In genomic region chr7:54960517-54960916, GRCh38 we compare ENCODE assay signal across 2 cellular contexts.
TF ChIP-seq lines count a peak whose summit lies in the region.

No MANE protein-coding gene starts in this region.

TF ChIP-seq in IMR-90, 13 proteins besides CTCF, POLR2A, EP300 and RAD21:
- TF ChIP-seq SMC3 (IDR thresholded peaks at IDR 0.05; ENCODE audit: low read depth, low read length) (no peak), ELK1 (IDR thresholded peaks at IDR 0.05; ENCODE audit: borderline replicate concordance, low read depth, low read length) (no peak), MAFK (IDR thresholded peaks at IDR 0.05; ENCODE audit: low read depth, low read length) (peak; percentile 85), RFX5 (IDR thresholded peaks at IDR 0.05; ENCODE audit: low read depth, low read length) (no peak), MXI1 (IDR thresholded peaks at IDR 0.05; ENCODE audit: borderline replicate concordance, low read depth, low read length) (no peak), RCOR1 (IDR thresholded peaks at IDR 0.05; ENCODE audit: insufficient replicate concordance, low read length) (no peak)

TF ChIP-seq in K562, 482 proteins besides CTCF, POLR2A, EP300 and RAD21:
- TF ChIP-seq NR2F6 (CRISPR knock-in tag; IDR thresholded peaks at IDR 0.05): no peak
- TF ChIP-seq HMG20B (CRISPR knock-in tag; IDR thresholded peaks at IDR 0.05): no peak
- no peak for TF ChIP-seq DEAF1 (CRISPR knock-in tag; IDR thresholded peaks at IDR 0.05)
- no peak for TF ChIP-seq ARID1B (IDR thresholded peaks at IDR 0.05)
- no peak for TF ChIP-seq CHD4 (IDR thresholded peaks at IDR 0.05; ENCODE audit: insufficient read depth, insufficient replicate concordance, low read depth, low read length, poor library complexity, severe bottlenecking)
- TF ChIP-seq MAFG (tag; conservative IDR thresholded peaks at IDR 0.05): peak; percentile 37; the same call in 1 of the 2 replicates
- no peak for TF ChIP-seq RBM39 (optimal IDR thresholded peaks at IDR 0.05; ENCODE audit: low read depth, low read length)
- peak; percentile 81 for TF ChIP-seq ZNF316 (IDR thresholded peaks at IDR 0.05)
- TF ChIP-seq HNRNPK (IDR thresholded peaks at IDR 0.05; ENCODE audit: low read depth, low read length, poor library complexity, severe bottlenecking): no peak
- no peak for TF ChIP-seq CBX5 (IDR thresholded peaks at IDR 0.05; ENCODE audit: borderline replicate concordance, low read depth)
- peak; percentile 24; the same call in 1 of the 2 replicates for TF ChIP-seq MAFK (IDR thresholded peaks at IDR 0.05; ENCODE audit: low read length)
- TF ChIP-seq ATF3 (IDR thresholded peaks at IDR 0.05): no peak
- no peak for TF ChIP-seq ATF3 (CRISPR knock-in tag; conservative IDR thresholded peaks at IDR 0.05)
- peak; percentile 5; the same call in 1 of the 2 replicates for TF ChIP-seq MAFF (IDR thresholded peaks at IDR 0.05; ENCODE audit: low read length)
- no peak for TF ChIP-seq FOXM1 (IDR thresholded peaks at IDR 0.05; ENCODE audit: low read depth)
- no peak for TF ChIP-seq FOXM1 (CRISPR knock-in tag; IDR thresholded peaks at IDR 0.05; ENCODE audit: low read depth)
- no peak for TF ChIP-seq NCOA1 (IDR thresholded peaks at IDR 0.05; ENCODE audit: low read depth)
- no peak for TF ChIP-seq CBFA2T2 (conservative IDR thresholded peaks at IDR 0.05)
- no peak for TF ChIP-seq FOXJ3 (CRISPR knock-in tag; IDR thresholded peaks at IDR 0.05)
- no peak for TF ChIP-seq HDAC1 (IDR thresholded peaks at IDR 0.05)
- TF ChIP-seq ILF3 (IDR thresholded peaks at IDR 0.05; ENCODE audit: borderline replicate concordance): no peak
- no peak for TF ChIP-seq TAL1 (IDR thresholded peaks at IDR 0.05)
- no peak for TF ChIP-seq EGR1 (conservative IDR thresholded peaks at IDR 0.05)
- TF ChIP-seq ZEB2 (IDR thresholded peaks at IDR 0.05): no peak
- no peak for TF ChIP-seq TAF15 (IDR thresholded peaks at IDR 0.05; ENCODE audit: low read depth, low read length)
- TF ChIP-seq ZSCAN32 (CRISPR knock-in tag; IDR thresholded peaks at IDR 0.05): no peak
- no peak for TF ChIP-seq ZNF197 (CRISPR knock-in tag; IDR thresholded peaks at IDR 0.05; ENCODE audit: low read depth)
- peak; percentile 65 for TF ChIP-seq C11orf30 (IDR thresholded peaks at IDR 0.05; ENCODE audit: low read depth)
- no peak for TF ChIP-seq PRMT5 (CRISPR knock-in tag; IDR thresholded peaks at IDR 0.05)
- TF ChIP-seq THAP7 (CRISPR knock-in tag; IDR thresholded peaks at IDR 0.05): no peak
- TF ChIP-seq ZNF12 (CRISPR knock-in tag; IDR thresholded peaks at IDR 0.05): no peak
- no peak for TF ChIP-seq BRF2 (IDR thresholded peaks at IDR 0.05; ENCODE audit: borderline replicate concordance, insufficient read depth, insufficient read length)
